ENCODE assay signal across 10 cellular contexts in genomic region chr3:46648096-46648495, GRCh38.
A peak's percentile ranks its signal among the peaks of the same experiment; 100 is the strongest.
ATAC-seq and TF ChIP-seq lines count a peak whose summit lies in the region.
"Had no signal": no experiment of that assay in that cellular context is flagged by ENCODE, and none has a peak within 500 bp of the region (broad histone marks: within the 10 kb centered on the region; RNA-seq: fewer than 3 reads in every experiment).

No MANE protein-coding gene starts in this region.

- no peak overlapping the region for H3K4me3 ChIP-seq in HEK293 (ENCODE audit: low read depth, low read length)
- H3K4me3 ChIP-seq: A549; BLaER1; BLaER1 treated with 17β-estradiol and CSF1 and Interleukin-3, amounts not matched to agents 10 nM and 100 nM had no signal

- no peak overlapping the region for H3K27ac ChIP-seq in HEK293 (ENCODE audit: extremely low read depth, low read depth, low read length)
- H3K27ac ChIP-seq: 22Rv1; A549; BLaER1; BLaER1 treated with 17β-estradiol and CSF1 and Interleukin-3, amounts not matched to agents 10 nM and 100 nM; C4-2B had no signal

- no peak for TF ChIP-seq CTCF in HEK293 (tag by site-specific recombination; IDR thresholded peaks at IDR 0.05)

- CTCF ChIA-PET in HEK293 (lab: Yijun Ruan, JAX), result interaction anchor here (0.7 kb wide), 1 partner anchor 772 kb away, joined by 5 read pairs; no protein-coding TSS in a partner anchor

- POLR2A ChIA-PET in HEK293 (lab: Yijun Ruan, JAX), result no interaction called here

- no peak for ATAC-seq in HG02798 (IDR thresholded peaks at IDR 0.05; ENCODE audit: poor library complexity, unreplicated experiment)
- ATAC-seq: A549; CD8-positive, alpha-beta T cell had no signal

- H3K4me1 ChIP-seq in HEK293 (ENCODE audit: control insufficient read depth, insufficient read depth, low read length), result no peaks in the 10 kb centered on the region
- H3K4me1 ChIP-seq: A549, BE2C had no signal

- no peaks in the 10 kb centered on the region for H3K9me3 ChIP-seq in HEK293 (ENCODE audit: control insufficient read depth, insufficient read depth, low read depth, low read length)
- H3K9me3 ChIP-seq: BE2C, Caco-2 had no signal

- H3K36me3 ChIP-seq in HEK293 (ENCODE audit: control insufficient read depth in 2 of 2, insufficient read depth in 1 of 2, low read length in 2 of 2), result no peaks in the 10 kb centered on the region
- H3K36me3 ChIP-seq: BE2C; BLaER1; BLaER1 treated with 17β-estradiol and CSF1 and Interleukin-3, amounts not matched to agents 10 nM and 100 nM had no signal

TF ChIP-seq in HEK293, 187 proteins besides CTCF, POLR2A, EP300 and RAD21:
- no peak for TF ChIP-seq ZNF624 (tag by site-specific recombination; IDR thresholded peaks at IDR 0.05)
- TF ChIP-seq ZNF558 (tag by site-specific recombination; IDR thresholded peaks at IDR 0.05), result peak; percentile 96
